ENCODE assay signal across 1 cellular context in the genomic region with DNA sequence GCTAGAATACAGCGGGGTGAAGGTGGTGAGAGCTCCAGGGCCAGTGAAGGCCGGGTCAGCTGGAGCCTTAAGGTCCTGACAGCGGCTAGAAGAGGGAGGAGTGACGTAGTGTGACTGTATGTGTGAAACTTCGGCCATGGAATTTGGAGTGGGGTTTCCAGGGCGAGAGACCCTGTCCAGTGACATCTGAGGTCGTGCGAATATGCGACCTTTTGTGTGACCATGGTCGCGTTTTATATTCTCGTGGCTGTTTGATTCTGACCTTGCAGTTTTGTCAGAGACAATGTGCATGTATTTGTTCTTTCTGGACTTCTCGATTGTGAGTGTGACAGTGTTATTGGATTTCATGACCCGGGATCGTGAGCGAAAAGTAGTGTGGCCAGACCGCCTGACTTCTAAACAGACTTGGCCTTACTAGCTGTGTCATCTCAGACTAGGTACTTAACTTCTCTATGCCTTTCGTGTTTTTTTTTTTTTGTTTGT.
A peak's percentile ranks its signal among the peaks of the same experiment; 100 is the strongest.
TF ChIP-seq lines count a peak whose summit lies in the region.

No MANE protein-coding gene starts in this region.

TF ChIP-seq in HepG2, 621 proteins besides CTCF, POLR2A, EP300 and RAD21 (continues in another document):
- TF ChIP-seq SP140L (CRISPR knock-in tag; IDR thresholded peaks at IDR 0.05; ENCODE audit: borderline replicate concordance) (no peak), ZNF704 (CRISPR knock-in tag; IDR thresholded peaks at IDR 0.05; ENCODE audit: borderline replicate concordance) (no peak), ZNF12 (CRISPR knock-in tag; IDR thresholded peaks at IDR 0.05) (no peak), EED (CRISPR knock-in tag; IDR thresholded peaks at IDR 0.05) (no peak), ASH2L (IDR thresholded peaks at IDR 0.05; ENCODE audit: insufficient read length, low read depth, low read length) (no peak), DNMT3B (CRISPR knock-in tag; conservative IDR thresholded peaks at IDR 0.05) (no peak), CEBPB (IDR thresholded peaks at IDR 0.05; ENCODE audit: borderline replicate concordance, low read depth, low read length) (no peak), HNRNPL (IDR thresholded peaks at IDR 0.05; ENCODE audit: low read depth, low read length) (no peak), ZBTB14 (CRISPR knock-in tag; IDR thresholded peaks at IDR 0.05) (no peak), NR2F6 (IDR thresholded peaks at IDR 0.05) (no peak), NR2F6 (CRISPR knock-in tag; IDR thresholded peaks at IDR 0.05) (0 out of 2 replicates have a peak, but pooled peaks have one; percentile 5), ZKSCAN1 (IDR thresholded peaks at IDR 0.05; ENCODE audit: low read length) (no peak), RELA (CRISPR knock-in tag; IDR thresholded peaks at IDR 0.05) (no peak), SOX6 (IDR thresholded peaks at IDR 0.05) (no peak), SOX6 (CRISPR knock-in tag; IDR thresholded peaks at IDR 0.05) (no peak), U2AF2 (IDR thresholded peaks at IDR 0.05; ENCODE audit: low read depth, low read length) (no peak), HIVEP1 (CRISPR knock-in tag; IDR thresholded peaks at IDR 0.05) (no peak), ZNF567 (CRISPR knock-in tag; IDR thresholded peaks at IDR 0.05; ENCODE audit: borderline replicate concordance) (no peak), ZNF501 (CRISPR knock-in tag; IDR thresholded peaks at IDR 0.05) (0 out of 2 replicates have a peak, but pooled peaks have one; percentile 23), KAT2B (IDR thresholded peaks at IDR 0.05; ENCODE audit: borderline replicate concordance, low read depth, low read length) (no peak), ZNF660 (CRISPR knock-in tag; IDR thresholded peaks at IDR 0.05; ENCODE audit: borderline replicate concordance, low read depth) (no peak), MIXL1 (CRISPR knock-in tag; IDR thresholded peaks at IDR 0.05) (no peak), THYN1 (CRISPR knock-in tag; IDR thresholded peaks at IDR 0.05; ENCODE audit: borderline replicate concordance, low read depth) (no peak), ZBTB38 (CRISPR knock-in tag; IDR thresholded peaks at IDR 0.05) (0 out of 2 replicates have a peak, but pooled peaks have one; percentile 9), ZNF362 (CRISPR knock-in tag; IDR thresholded peaks at IDR 0.05; ENCODE audit: borderline replicate concordance) (no peak), SIX1 (CRISPR knock-in tag; IDR thresholded peaks at IDR 0.05; ENCODE audit: borderline replicate concordance) (no peak), ONECUT2 (CRISPR knock-in tag; IDR thresholded peaks at IDR 0.05) (no peak), PHF8 (CRISPR knock-in tag; IDR thresholded peaks at IDR 0.05) (no peak), CREM (IDR thresholded peaks at IDR 0.05) (0 out of 2 replicates have a peak, but pooled peaks have one; percentile 51), CREM (CRISPR knock-in tag; IDR thresholded peaks at IDR 0.05) (no peak), MED8 (CRISPR knock-in tag; IDR thresholded peaks at IDR 0.05; ENCODE audit: insufficient replicate concordance) (no peak), ZFP41 (CRISPR knock-in tag; IDR thresholded peaks at IDR 0.05; ENCODE audit: borderline replicate concordance) (0 out of 2 replicates have a peak, but pooled peaks have one; percentile 50), ZNF367 (CRISPR knock-in tag; IDR thresholded peaks at IDR 0.05; ENCODE audit: borderline replicate concordance) (no peak), ZNF143 (CRISPR knock-in tag; IDR thresholded peaks at IDR 0.05) (no peak), ZNF264 (CRISPR knock-in tag; IDR thresholded peaks at IDR 0.05) (no peak), WIZ (CRISPR knock-in tag; IDR thresholded peaks at IDR 0.05) (peak; percentile 65; the same call in 1 of the 2 replicates), ZNF136 (CRISPR knock-in tag; IDR thresholded peaks at IDR 0.05; ENCODE audit: low read depth) (no peak), POLR2AphosphoS2 (IDR thresholded peaks at IDR 0.05; ENCODE audit: low read depth, low read length) (no peak), NR2F1 (CRISPR knock-in tag; IDR thresholded peaks at IDR 0.05) (0 out of 4 replicates have a peak, but pooled peaks of 1 of the 2 experiments have one; percentile 4), PHF21A (CRISPR knock-in tag; IDR thresholded peaks at IDR 0.05) (peak; percentile 7; the same call in 1 of the 2 replicates), JDP2 (CRISPR knock-in tag; IDR thresholded peaks at IDR 0.05; ENCODE audit: borderline replicate concordance) (no peak), SALL2 (CRISPR knock-in tag; IDR thresholded peaks at IDR 0.05) (0 out of 2 replicates have a peak, but pooled peaks have one; percentile 7), MAFG (CRISPR knock-in tag; IDR thresholded peaks at IDR 0.05) (no peak), AKNA (CRISPR knock-in tag; IDR thresholded peaks at IDR 0.05; ENCODE audit: borderline replicate concordance) (no peak), PCBP1 (IDR thresholded peaks at IDR 0.05; ENCODE audit: borderline replicate concordance, low read depth, low read length) (no peak), MYC (CRISPR knock-in tag; IDR thresholded peaks at IDR 0.05; ENCODE audit: borderline replicate concordance) (no peak)
- TF ChIP-seq, protein P1, sequence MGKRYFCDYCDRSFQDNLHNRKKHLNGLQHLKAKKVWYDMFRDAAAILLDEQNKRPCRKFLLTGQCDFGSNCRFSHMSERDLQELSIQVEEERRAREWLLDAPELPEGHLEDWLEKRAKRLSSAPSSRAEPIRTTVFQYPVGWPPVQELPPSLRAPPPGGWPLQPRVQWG (CRISPR knock-in tag; IDR thresholded peaks at IDR 0.05; ENCODE audit: borderline replicate concordance, low read depth) = 0 out of 2 replicates have a peak, but pooled peaks have one; percentile 7
- TF ChIP-seq, protein P2, sequence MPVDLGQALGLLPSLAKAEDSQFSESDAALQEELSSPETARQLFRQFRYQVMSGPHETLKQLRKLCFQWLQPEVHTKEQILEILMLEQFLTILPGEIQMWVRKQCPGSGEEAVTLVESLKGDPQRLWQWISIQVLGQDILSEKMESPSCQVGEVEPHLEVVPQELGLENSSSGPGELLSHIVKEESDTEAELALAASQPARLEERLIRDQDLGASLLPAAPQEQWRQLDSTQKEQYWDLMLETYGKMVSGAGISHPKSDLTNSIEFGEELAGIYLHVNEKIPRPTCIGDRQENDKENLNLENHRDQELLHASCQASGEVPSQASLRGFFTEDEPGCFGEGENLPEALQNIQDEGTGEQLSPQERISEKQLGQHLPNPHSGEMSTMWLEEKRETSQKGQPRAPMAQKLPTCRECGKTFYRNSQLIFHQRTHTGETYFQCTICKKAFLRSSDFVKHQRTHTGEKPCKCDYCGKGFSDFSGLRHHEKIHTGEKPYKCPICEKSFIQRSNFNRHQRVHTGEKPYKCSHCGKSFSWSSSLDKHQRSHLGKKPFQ (CRISPR knock-in tag; IDR thresholded peaks at IDR 0.05; ENCODE audit: insufficient replicate concordance) = no peak
- TF ChIP-seq, protein P3, sequence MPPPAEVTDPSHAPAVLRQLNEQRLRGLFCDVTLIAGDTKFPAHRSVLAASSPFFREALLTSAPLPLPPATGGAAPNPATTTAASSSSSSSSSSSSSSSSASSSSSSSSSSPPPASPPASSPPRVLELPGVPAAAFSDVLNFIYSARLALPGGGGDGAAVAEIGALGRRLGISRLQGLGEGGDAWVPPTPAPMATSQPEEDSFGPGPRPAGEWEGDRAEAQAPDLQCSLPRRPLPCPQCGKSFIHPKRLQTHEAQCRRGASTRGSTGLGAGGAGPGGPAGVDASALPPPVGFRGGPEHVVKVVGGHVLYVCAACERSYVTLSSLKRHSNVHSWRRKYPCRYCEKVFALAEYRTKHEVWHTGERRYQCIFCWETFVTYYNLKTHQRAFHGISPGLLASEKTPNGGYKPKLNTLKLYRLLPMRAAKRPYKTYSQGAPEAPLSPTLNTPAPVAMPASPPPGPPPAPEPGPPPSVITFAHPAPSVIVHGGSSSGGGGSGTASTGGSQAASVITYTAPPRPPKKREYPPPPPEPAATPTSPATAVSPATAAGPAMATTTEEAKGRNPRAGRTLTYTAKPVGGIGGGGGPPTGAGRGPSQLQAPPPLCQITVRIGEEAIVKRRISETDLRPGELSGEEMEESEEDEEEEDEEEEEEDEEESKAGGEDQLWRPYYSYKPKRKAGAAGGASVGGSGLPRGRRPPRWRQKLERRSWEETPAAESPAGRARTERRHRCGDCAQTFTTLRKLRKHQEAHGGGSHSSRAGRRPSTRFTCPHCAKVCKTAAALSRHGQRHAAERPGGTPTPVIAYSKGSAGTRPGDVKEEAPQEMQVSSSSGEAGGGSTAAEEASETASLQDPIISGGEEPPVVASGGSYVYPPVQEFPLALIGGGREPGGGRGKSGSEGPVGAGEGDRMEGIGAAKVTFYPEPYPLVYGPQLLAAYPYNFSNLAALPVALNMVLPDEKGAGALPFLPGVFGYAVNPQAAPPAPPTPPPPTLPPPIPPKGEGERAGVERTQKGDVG (CRISPR knock-in tag; IDR thresholded peaks at IDR 0.05; ENCODE audit: borderline replicate concordance) = 0 out of 2 replicates have a peak, but pooled peaks have one; percentile 21
- TF ChIP-seq, protein P4, sequence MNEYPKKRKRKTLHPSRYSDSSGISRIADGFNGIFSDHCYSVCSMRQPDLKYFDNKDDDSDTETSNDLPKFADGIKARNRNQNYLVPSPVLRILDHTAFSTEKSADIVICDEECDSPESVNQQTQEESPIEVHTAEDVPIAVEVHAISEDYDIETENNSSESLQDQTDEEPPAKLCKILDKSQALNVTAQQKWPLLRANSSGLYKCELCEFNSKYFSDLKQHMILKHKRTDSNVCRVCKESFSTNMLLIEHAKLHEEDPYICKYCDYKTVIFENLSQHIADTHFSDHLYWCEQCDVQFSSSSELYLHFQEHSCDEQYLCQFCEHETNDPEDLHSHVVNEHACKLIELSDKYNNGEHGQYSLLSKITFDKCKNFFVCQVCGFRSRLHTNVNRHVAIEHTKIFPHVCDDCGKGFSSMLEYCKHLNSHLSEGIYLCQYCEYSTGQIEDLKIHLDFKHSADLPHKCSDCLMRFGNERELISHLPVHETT (CRISPR knock-in tag; conservative IDR thresholded peaks at IDR 0.05) = no peak
